In the genomic region with DNA sequence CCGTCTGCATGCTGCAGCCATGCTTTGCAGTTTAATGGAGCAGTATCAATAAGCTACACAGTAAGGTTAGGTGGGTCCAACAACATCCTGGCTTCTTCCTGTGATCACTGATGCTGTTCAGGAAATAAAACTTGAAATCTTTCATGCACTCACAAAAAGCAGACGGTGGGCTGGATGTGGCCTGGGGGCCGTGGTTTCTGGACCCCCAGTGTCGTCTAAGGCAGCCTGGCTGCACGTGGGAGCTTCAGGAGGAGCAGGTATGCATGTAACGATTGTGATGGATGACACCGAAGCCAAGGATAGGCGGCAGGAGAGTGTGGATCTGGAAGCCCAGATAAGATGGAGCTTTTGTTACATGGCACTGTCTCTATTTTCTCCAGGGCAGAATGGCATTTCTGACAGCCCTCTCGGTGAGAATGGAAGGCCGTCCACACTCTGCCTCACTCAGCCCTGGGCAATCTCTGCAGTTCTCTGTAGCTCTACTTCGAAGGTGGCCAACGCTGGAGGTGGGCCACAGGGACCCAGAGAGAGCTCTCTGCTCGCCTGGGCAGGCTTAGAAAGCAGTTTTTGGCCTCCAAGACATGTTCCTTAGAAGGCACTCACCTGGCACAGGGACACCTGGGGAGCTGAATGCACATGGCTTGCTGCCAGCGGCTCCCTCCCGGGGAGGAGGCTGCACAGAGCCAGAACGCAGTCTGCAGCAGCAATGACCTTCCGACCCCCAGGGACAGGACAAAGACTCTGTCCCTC, we compare ENCODE assay signal across 15 cellular contexts.
"Had no signal": no experiment of that assay in that cellular context is flagged by ENCODE, and none has a peak within 500 bp of the region (broad histone marks: within the 10 kb centered on the region; RNA-seq: fewer than 3 reads in every experiment).

No MANE protein-coding gene starts in this region.

- H3K4me1 Mint-ChIP-seq: natural killer cell had no signal

- ATAC-seq: activated CD8-positive, alpha-beta T cell treated with anti-CD3 and anti-CD28 coated beads, Interleukin-2, amount 10 ng/mL, durations not matched to agents 7 days and 5 days; left colon; natural killer cell; sciatic nerve; stimulated activated naive CD8-positive, alpha-beta T cell treated with anti-CD3 and anti-CD28 coated beads, Interleukin-15, Interleukin-2, amounts not matched to agents 100 U/mL and 50 U/mL, for 24 hours; WTC11 had no signal

- H3K36me3 Mint-ChIP-seq: natural killer cell, WTC11 had no signal

- H3K4me1 ChIP-seq: suprapubic skin had no signal

- H3K27ac Mint-ChIP-seq: activated CD8-positive, alpha-beta T cell treated with anti-CD3 and anti-CD28 coated beads, Interleukin-2, amount 10 ng/mL, durations not matched to agents 7 days and 5 days; activated naive CD4-positive, alpha-beta T cell treated with anti-CD3 and anti-CD28 coated beads for 36 hours; natural killer cell; T-helper 1 cell treated with Interleukin-12 subunit alpha and Interleukin-12 subunit beta and Interleukin-4 antibody, amounts not matched to agents 30 μg/mL and 1 μg/mL, for 36 hours; WTC11 had no signal

- H3K27ac ChIP-seq: prostate gland, suprapubic skin had no signal

- H3K4me3 ChIP-seq: prostate gland, suprapubic skin had no signal

- DNase-seq: activated CD4-positive, alpha-beta T cell treated with anti-CD3 and anti-CD28 coated beads for 48 hours; activated CD8-positive, alpha-beta memory T cell treated with anti-CD3 and anti-CD28 coated beads, Interleukin-2, amount 50 U/mL, for 48 hours; activated CD8-positive, alpha-beta T cell treated with anti-CD3 and anti-CD28 coated beads, Interleukin-2, amount 10 ng/mL, durations not matched to agents 7 days and 5 days; activated naive CD4-positive, alpha-beta T cell treated with anti-CD3 and anti-CD28 coated beads for 36 hours; hypothalamus; left colon; natural killer cell; nucleus accumbens; stimulated activated CD4-positive, alpha-beta T cell treated with anti-CD3 and anti-CD28 coated beads, Interleukin-2, amount 100 ng/mL, for 48 hours; stimulated activated naive CD8-positive, alpha-beta T cell treated with anti-CD3 and anti-CD28 coated beads, Interleukin-15, Interleukin-2, amounts not matched to agents 100 U/mL and 50 U/mL, for 24 hours had no signal

- H3K9me3 ChIP-seq: prostate gland, suprapubic skin had no signal

- H3K9me3 Mint-ChIP-seq: activated naive CD4-positive, alpha-beta T cell treated with anti-CD3 and anti-CD28 coated beads for 36 hours; natural killer cell; T-helper 1 cell treated with Interleukin-12 subunit alpha and Interleukin-12 subunit beta and Interleukin-4 antibody, amounts not matched to agents 30 μg/mL and 1 μg/mL, for 36 hours; WTC11 had no signal

- H3K4me3 Mint-ChIP-seq: activated CD8-positive, alpha-beta T cell treated with anti-CD3 and anti-CD28 coated beads, Interleukin-2, amount 10 ng/mL, durations not matched to agents 7 days and 5 days; activated naive CD4-positive, alpha-beta T cell treated with anti-CD3 and anti-CD28 coated beads for 36 hours; natural killer cell; T-helper 1 cell treated with Interleukin-12 subunit alpha and Interleukin-12 subunit beta and Interleukin-4 antibody, amounts not matched to agents 30 μg/mL and 1 μg/mL, for 36 hours; WTC11 had no signal

- H3K36me3 ChIP-seq: prostate gland, suprapubic skin had no signal
